27 cellular contexts compared by ENCODE assay signal in the genomic region with DNA sequence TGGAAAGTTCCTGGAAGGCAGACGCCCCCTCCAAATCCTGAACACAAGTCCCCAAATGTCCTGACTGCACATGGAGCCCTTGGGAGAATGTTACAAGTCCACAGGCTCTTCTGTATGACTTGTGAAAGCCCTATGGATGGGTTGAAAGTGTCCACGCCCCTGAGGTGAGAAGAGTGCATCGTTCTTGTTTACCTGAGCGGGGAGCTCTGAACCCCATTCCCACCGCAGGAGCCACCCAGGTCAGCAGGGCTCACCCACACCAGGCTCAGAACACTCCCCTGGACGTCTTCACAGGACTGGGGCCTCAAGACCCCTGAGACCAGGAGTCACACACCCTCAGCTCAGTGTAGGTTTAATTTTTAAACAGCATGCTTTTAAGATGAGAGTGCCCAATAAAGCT.
A peak's percentile ranks its signal among the peaks of the same experiment; 100 is the strongest.
DNase-seq lines count a peak whose midpoint lies in the region; ATAC-seq, FAIRE-seq and TF ChIP-seq lines count a peak whose summit lies in the region.
"Had no signal": no experiment of that assay in that cellular context is flagged by ENCODE, and none has a peak within 500 bp of the region (broad histone marks: within the 10 kb centered on the region; RNA-seq: fewer than 3 reads in every experiment).

No MANE protein-coding gene starts in this region.

- no peak for TF ChIP-seq CTCF in DND-41 (IDR thresholded peaks at IDR 0.05; ENCODE audit: borderline replicate concordance, extremely low read depth, low read length, poor library complexity, severe bottlenecking)
- 0 out of 4 replicates have a peak, but pooled peaks of 1 of the 2 experiments have one; percentile 6 for TF ChIP-seq CTCF in GM23338 (conservative IDR thresholded peaks at IDR 0.05; ENCODE audit: low read depth in 2 of 2)
- TF ChIP-seq CTCF in nephron (IDR thresholded peaks at IDR 0.05; ENCODE audit: unreplicated experiment in 3 of 3) = no peak
- no peak for TF ChIP-seq CTCF in HepG2 (CRISPR knock-in tag; IDR thresholded peaks at IDR 0.05)

- in situ Hi-C loops in HepG2 (cut with HindIII; ENCODE audit: extremely low pct_ligation_motif_present, low pct_unique_long_range_greater_than_20kb) = no loop called here

- BruUV-seq in HepG2 (replicated peaks; lab: Mats Ljungman, UMichigan) = no TSS peak

- H4K20me1 ChIP-seq in DND-41 (ENCODE audit: insufficient read depth, low read length) (no peaks in the 10 kb centered on the region), GM23338 (replicated peaks; ENCODE audit: insufficient read depth) (no peaks in the 10 kb centered on the region), HepG2 (ENCODE audit: insufficient read depth, low read length) (no peaks in the 10 kb centered on the region)
- H4K20me1 ChIP-seq: BLaER1 had no signal

- H3K27me3 Mint-ChIP-seq in GM23338 (ENCODE audit: insufficient read depth, low read depth, poor library complexity) (peaks cover 8% of the 10 kb centered on the region), nephron (ENCODE audit: low read depth) (no peaks in the 10 kb centered on the region)

- ATAC-seq in DND-41 (ENCODE audit: insufficient read depth, low read depth) = no peak
- peak; percentile 82 for ATAC-seq in GM23338
- ATAC-seq in HepG2 = no peak
- ATAC-seq: GM12878 had no signal

- H2AFZ ChIP-seq in DND-41 (ENCODE audit: low read depth, low read length) (no peak overlapping the region), GM23338 (no peak overlapping the region), HepG2 (ENCODE audit: low read length) (no peak overlapping the region)

- H3K79me2 ChIP-seq in DND-41 (ENCODE audit: insufficient read depth, low read length) = 0 out of 2 replicates have a peak, but pooled peaks cover 8% of the 10 kb centered on the region
- H3K79me2 ChIP-seq in GM23338 (replicated peaks; ENCODE audit: insufficient read depth) = no peaks in the 10 kb centered on the region
- no peaks in the 10 kb centered on the region for H3K79me2 ChIP-seq in HepG2 (ENCODE audit: insufficient read depth, low read length)

- no peak for TF ChIP-seq RAD21 in HepG2 (CRISPR knock-in tag; IDR thresholded peaks at IDR 0.05)

- H3K4me1 Mint-ChIP-seq in GM23338 (peaks cover 13% of the 10 kb centered on the region), nephron (peaks cover 26% of the 10 kb centered on the region)
- H3K4me1 Mint-ChIP-seq: CD14-positive monocyte had no signal

- no peak for FAIRE-seq in HepG2 (lab: Jason Lieb, UNC)
- FAIRE-seq: A204.1, D721Med, GM12878, GM12892, GM18507 had no signal

- no peaks in the 10 kb centered on the region for H3K36me3 ChIP-seq in DND-41 (ENCODE audit: insufficient read depth, low read length)
- no peaks in the 10 kb centered on the region for H3K36me3 ChIP-seq in GM23338 (ENCODE audit: insufficient read depth)
- H3K36me3 ChIP-seq in HepG2 (replicated peaks in 1 of 2; ENCODE audit: control insufficient read depth in 1 of 2, insufficient read depth in 2 of 2, low read length in 2 of 2) = no peaks in the 10 kb centered on the region
- H3K36me3 ChIP-seq: BE2C, BLaER1 had no signal

- DNase-seq in DND-41 (no peak), GM23338 (ENCODE audit: low spot score) (no peak), SW480 (ENCODE audit: low spot score) (peak; percentile 40), RPMI8226 (no peak), COLO829 (ENCODE audit: low spot score) (no peak), NCI-H2227 treated with DMSO at 0.1 percent for 48 hours (lab: John Stamatoyannopoulos, UW) (no peak), HepG2 (ENCODE audit: low spot score) (no peak)
- DNase-seq: 8988T; ACHN; BE2C; C1 segment of cervical spinal cord; Caco-2; Calu3; CD4-positive, alpha-beta memory T cell; CD4-positive, CD25-positive, alpha-beta regulatory T cell; CD8-positive, alpha-beta memory T cell; DMS79 treated with DMSO at 0.1 percent for 48 hours; EL; GDM1 had no signal

- H3K27me3 ChIP-seq in DND-41 (ENCODE audit: insufficient read depth, low read length, poor library complexity) (no peaks in the 10 kb centered on the region), GM23338 (ENCODE audit: insufficient read depth) (no peaks in the 10 kb centered on the region), HepG2 (ENCODE audit: control insufficient read depth in 1 of 2, insufficient read depth in 2 of 2, low read length in 2 of 2) (peaks cover 2 to 37% of the 10 kb centered on the region in 2 experiments; a peak in 4 of 5 replicates)
- H3K27me3 ChIP-seq: BE2C, BLaER1 had no signal

- H3K9me3 Mint-ChIP-seq in GM23338 (no peaks in the 10 kb centered on the region), nephron (no peaks in the 10 kb centered on the region)
- H3K9me3 Mint-ChIP-seq: CD8-positive, alpha-beta memory T cell had no signal

- H3K4me1 ChIP-seq in DND-41 (ENCODE audit: insufficient read depth, low read length) = peaks cover 84% of the 10 kb centered on the region
- no peaks in the 10 kb centered on the region; the same call in 1 of the 2 replicates for H3K4me1 ChIP-seq in GM23338 (ENCODE audit: insufficient read depth)
- no peaks in the 10 kb centered on the region for H3K4me1 ChIP-seq in HepG2 (ENCODE audit: insufficient read depth, low read length)
- H3K4me1 ChIP-seq: BE2C, Caco-2 had no signal

- TF ChIP-seq POLR2A in HepG2 (IDR thresholded peaks at IDR 0.05; ENCODE audit: insufficient read depth in 1 of 2, low read depth in 2 of 2, low read length in 2 of 2) = no peak

- POLR2A ChIA-PET in HepG2 (lab: Yijun Ruan, JAX) = no interaction called here

- H3K9ac ChIP-seq in DND-41 (ENCODE audit: low read depth, low read length) (no peak overlapping the region), HepG2 (ENCODE audit: insufficient read depth, low read depth, low read length) (no peak overlapping the region)
- H3K9ac ChIP-seq: BLaER1 had no signal

- intact Hi-C loops in HepG2 (cut with micrococcal nuclease; ENCODE audit: unreplicated experiment) = no loop called here

- H3K4me2 ChIP-seq in DND-41 (ENCODE audit: insufficient read depth, low read length) (no peak overlapping the region), GM23338 (no peak overlapping the region), HepG2 (ENCODE audit: low read depth, low read length) (no peak overlapping the region)
- H3K4me2 ChIP-seq: BLaER1 had no signal

- no peaks in the 10 kb centered on the region for H3K9me2 ChIP-seq in GM23338 (ENCODE audit: insufficient read depth)

- H3K9me3 ChIP-seq in DND-41 (ENCODE audit: insufficient read depth, low read length, severe bottlenecking) (no peaks in the 10 kb centered on the region), HepG2 (ENCODE audit: low read length) (no peaks in the 10 kb centered on the region)
- H3K9me3 ChIP-seq: BE2C, BLaER1, Caco-2 had no signal

- WGBS in HepG2 (ENCODE audit: low lambda C conversion rate) = 10% methylated on average over 6 of the region's 6 CpGs

- no peak overlapping the region for H3K4me3 Mint-ChIP-seq in GM23338
- H3K4me3 Mint-ChIP-seq in nephron = no peak overlapping the region
- H3K4me3 Mint-ChIP-seq: CD14-positive monocyte; CD4-positive, alpha-beta memory T cell; CD4-positive, CD25-positive, alpha-beta regulatory T cell; CD8-positive, alpha-beta memory T cell had no signal

- H3K27ac ChIP-seq in DND-41 (ENCODE audit: low read length) (peak overlapping the region; percentile 43), GM23338 (ENCODE audit: low read depth) (no peak overlapping the region), HepG2 (ENCODE audit: extremely low read length, insufficient read depth, low read length) (no peak overlapping the region)
- H3K27ac ChIP-seq: BLaER1 had no signal

- no peak overlapping the region for H3K4me3 ChIP-seq in DND-41 (ENCODE audit: low read depth in 1 of 2, low read length in 2 of 2)
- H3K4me3 ChIP-seq in GM23338 = no peak overlapping the region
- no peak overlapping the region for H3K4me3 ChIP-seq in HepG2 (replicated peaks in 1 of 3; ENCODE audit: insufficient read depth in 1 of 3, low read depth in 2 of 3, low read length in 3 of 3)
- H3K4me3 ChIP-seq: BLaER1, GM12878 had no signal

- no peaks in the 10 kb centered on the region for H3F3A ChIP-seq in GM23338 (replicated peaks; ENCODE audit: low read depth)

- H3K36me3 Mint-ChIP-seq in GM23338 (ENCODE audit: low read depth) (no peaks in the 10 kb centered on the region), nephron (ENCODE audit: low read depth) (no peaks in the 10 kb centered on the region)
- H3K36me3 Mint-ChIP-seq: CD14-positive monocyte; CD4-positive, alpha-beta memory T cell; CD4-positive, CD25-positive, alpha-beta regulatory T cell had no signal

- H3K27ac Mint-ChIP-seq in GM23338 (no peak overlapping the region), nephron (peak overlapping the region in 2 of 3 experiments; percentile 48 to 60)
- H3K27ac Mint-ChIP-seq: CD14-positive monocyte; CD4-positive, alpha-beta memory T cell had no signal

- CTCF ChIA-PET in HepG2 (lab: Yijun Ruan, JAX; ENCODE audit: low intra/inter-chr PET ratio, low total read pairs) = no interaction called here

- TF ChIP-seq EP300 in HepG2 (IDR thresholded peaks at IDR 0.05; ENCODE audit: low read depth in 2 of 2, low read length in 2 of 2) (no peak), HepG2 (CRISPR knock-in tag; IDR thresholded peaks at IDR 0.05; ENCODE audit: borderline replicate concordance) (no peak)

TF ChIP-seq in HepG2, 621 proteins besides CTCF, POLR2A, EP300 and RAD21 (continues in another document):
- no peak for TF ChIP-seq NFE2 (CRISPR knock-in tag; IDR thresholded peaks at IDR 0.05)
- TF ChIP-seq SP140L (CRISPR knock-in tag; IDR thresholded peaks at IDR 0.05; ENCODE audit: borderline replicate concordance) = no peak
- no peak for TF ChIP-seq ZNF563 (CRISPR knock-in tag; IDR thresholded peaks at IDR 0.05)
- no peak for TF ChIP-seq ARNT (IDR thresholded peaks at IDR 0.05)
- TF ChIP-seq, protein P1, sequence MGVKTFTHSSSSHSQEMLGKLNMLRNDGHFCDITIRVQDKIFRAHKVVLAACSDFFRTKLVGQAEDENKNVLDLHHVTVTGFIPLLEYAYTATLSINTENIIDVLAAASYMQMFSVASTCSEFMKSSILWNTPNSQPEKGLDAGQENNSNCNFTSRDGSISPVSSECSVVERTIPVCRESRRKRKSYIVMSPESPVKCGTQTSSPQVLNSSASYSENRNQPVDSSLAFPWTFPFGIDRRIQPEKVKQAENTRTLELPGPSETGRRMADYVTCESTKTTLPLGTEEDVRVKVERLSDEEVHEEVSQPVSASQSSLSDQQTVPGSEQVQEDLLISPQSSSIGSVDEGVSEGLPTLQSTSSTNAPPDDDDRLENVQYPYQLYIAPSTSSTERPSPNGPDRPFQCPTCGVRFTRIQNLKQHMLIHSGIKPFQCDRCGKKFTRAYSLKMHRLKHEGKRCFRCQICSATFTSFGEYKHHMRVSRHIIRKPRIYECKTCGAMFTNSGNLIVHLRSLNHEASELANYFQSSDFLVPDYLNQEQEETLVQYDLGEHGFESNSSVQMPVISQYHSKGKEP (CRISPR knock-in tag; IDR thresholded peaks at IDR 0.05) = no peak
- TF ChIP-seq MAFK (conservative IDR thresholded peaks at IDR 0.05 in 1 of 2, IDR thresholded peaks at IDR 0.05 in 1 of 2; ENCODE audit: low read length in 2 of 2) = no peak
- TF ChIP-seq FOXC1 (CRISPR knock-in tag; IDR thresholded peaks at IDR 0.05; ENCODE audit: borderline replicate concordance) = no peak
- TF ChIP-seq FOXO1 (CRISPR knock-in tag; IDR thresholded peaks at IDR 0.05) = no peak
- TF ChIP-seq SETDB1 (CRISPR knock-in tag; IDR thresholded peaks at IDR 0.05; ENCODE audit: borderline replicate concordance) = no peak
